In the genomic region with DNA sequence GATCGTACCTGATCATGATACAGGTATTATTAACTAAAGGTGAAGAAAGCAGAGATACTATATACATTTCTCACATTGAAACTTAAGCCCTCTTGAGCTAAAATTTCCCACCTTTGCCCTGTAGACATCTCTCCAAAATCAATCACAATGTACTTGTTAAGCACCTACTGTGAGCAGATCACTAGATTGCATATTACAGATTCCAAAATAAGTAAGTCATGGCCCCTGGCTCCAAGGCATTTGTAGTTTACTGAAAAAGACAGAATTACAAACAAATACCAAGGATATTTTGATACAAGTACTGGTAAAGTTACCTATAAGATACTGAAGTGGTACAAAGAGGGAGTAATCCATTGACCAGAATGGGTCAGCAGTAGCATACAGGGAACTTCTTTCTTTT, we compare ENCODE assay signal across 29 cellular contexts.
"Had no signal": no experiment of that assay in that cellular context is flagged by ENCODE, and none has a peak within 500 bp of the region (broad histone marks: within the 10 kb centered on the region; RNA-seq: fewer than 3 reads in every experiment).

No MANE protein-coding gene starts in this region.

- H3K4me1 ChIP-seq: esophagus squamous epithelium, gastroesophageal sphincter, heart right ventricle had no signal

- H3K9me3 ChIP-seq: esophagus squamous epithelium, gastroesophageal sphincter had no signal

- H3K36me3 ChIP-seq: brain microvascular endothelial cell, esophagus squamous epithelium, gastroesophageal sphincter, heart right ventricle had no signal

- DNase-seq: activated CD4-positive, alpha-beta T cell treated with anti-CD3 and anti-CD28 coated beads for 1 hour; activated CD4-positive, alpha-beta T cell treated with anti-CD3 and anti-CD28 coated beads for 4 hours; activated CD4-positive, alpha-beta T cell treated with anti-CD3 and anti-CD28 coated beads, Interleukin-2, amount 50 U/mL, for 1 hour; activated CD4-positive, alpha-beta T cell treated with anti-CD3 and anti-CD28 coated beads, Interleukin-2, amount 50 U/mL, for 48 hours; activated CD8-positive, alpha-beta memory T cell treated with anti-CD3 and anti-CD28 coated beads for 24 hours; activated CD8-positive, alpha-beta T cell treated with anti-CD3 and anti-CD28 coated beads for 36 hours; activated effector memory CD4-positive, alpha-beta T cell treated with Interleukin-2 at 50 U/mL for 16 hours; activated gamma-delta T cell treated with Interleukin-2 at 50 U/mL for 16 hours; activated naive CD4-positive, alpha-beta T cell treated with anti-CD3 and anti-CD28 coated beads, Interleukin-2, amount 50 U/mL, for 16 hours; activated naive CD4-positive, alpha-beta T cell treated with Interleukin-2 at 50 U/mL for 16 hours; activated T-cell treated with anti-CD3 and anti-CD28 coated beads, Interleukin-2, amount 50 U/mL, for 4 hours; amniotic stem cell; anterior cingulate cortex; brain microvascular endothelial cell; cortex of kidney; dermis blood vessel endothelial cell; effector CD4-positive, alpha-beta T cell; effector memory CD8-positive, alpha-beta T cell; esophagus squamous epithelium; foreskin melanocyte; heart right ventricle; T-helper 17 cell had no signal

- H3K36me3 Mint-ChIP-seq: activated naive CD8-positive, alpha-beta T cell had no signal

- H3K27ac ChIP-seq: brain microvascular endothelial cell, epithelial cell of prostate, esophagus squamous epithelium, gastroesophageal sphincter, heart right ventricle, hepatocyte had no signal

- H3K4me1 Mint-ChIP-seq: activated T-helper 17 cell treated with anti-CD3 and anti-CD28 coated beads, Interleukin-2, amount 50 U/mL, for 72 hours; central memory CD8-positive, alpha-beta T cell; T-helper 17 cell had no signal

- H3K4me3 Mint-ChIP-seq: activated CD8-positive, alpha-beta T cell treated with anti-CD3 and anti-CD28 coated beads for 36 hours; activated naive CD8-positive, alpha-beta T cell; activated T-cell treated with anti-CD3 and anti-CD28 coated beads, Interleukin-2, amount 50 U/mL, for 4 hours; activated T-helper 17 cell treated with anti-CD3 and anti-CD28 coated beads, Interleukin-2, amount 50 U/mL, for 72 hours; central memory CD8-positive, alpha-beta T cell; effector memory CD8-positive, alpha-beta T cell; T-helper 17 cell; T-helper 2 cell treated with Interferon-gamma antibody and Interleukin-4, amounts not matched to agents 5 μg/mL and 100 μg/mL, for 36 hours had no signal

- H3K4me3 ChIP-seq: esophagus squamous epithelium, gastroesophageal sphincter, heart right ventricle, hepatocyte had no signal

- H3K27ac Mint-ChIP-seq: activated CD8-positive, alpha-beta T cell treated with anti-CD3 and anti-CD28 coated beads for 36 hours; activated naive CD8-positive, alpha-beta T cell; activated T-helper 17 cell treated with anti-CD3 and anti-CD28 coated beads, Interleukin-2, amount 50 U/mL, for 72 hours; effector memory CD8-positive, alpha-beta T cell; T-helper 17 cell; T-helper 2 cell treated with Interferon-gamma antibody and Interleukin-4, amounts not matched to agents 5 μg/mL and 100 μg/mL, for 36 hours had no signal

- H3K27me3 ChIP-seq: brain microvascular endothelial cell, esophagus squamous epithelium, gastroesophageal sphincter, hepatocyte had no signal

- H3K9me3 Mint-ChIP-seq: activated CD8-positive, alpha-beta T cell treated with anti-CD3 and anti-CD28 coated beads for 36 hours; activated T-cell treated with anti-CD3 and anti-CD28 coated beads, Interleukin-2, amount 50 U/mL, for 4 hours; activated T-helper 17 cell treated with anti-CD3 and anti-CD28 coated beads, Interleukin-2, amount 50 U/mL, for 72 hours; central memory CD8-positive, alpha-beta T cell; T-helper 2 cell treated with Interferon-gamma antibody and Interleukin-4, amounts not matched to agents 5 μg/mL and 100 μg/mL, for 36 hours had no signal

- ATAC-seq: activated CD8-positive, alpha-beta T cell treated with anti-CD3 and anti-CD28 coated beads for 36 hours; activated T-cell treated with anti-CD3 and anti-CD28 coated beads, Interleukin-2, amount 50 U/mL, for 4 hours; activated T-helper 17 cell treated with anti-CD3 and anti-CD28 coated beads, Interleukin-2, amount 50 U/mL, for 72 hours; effector memory CD8-positive, alpha-beta T cell; gastroesophageal sphincter; heart right ventricle; T-helper 17 cell had no signal
